ENCODE assay signal across 8 cellular contexts in the genomic region with DNA sequence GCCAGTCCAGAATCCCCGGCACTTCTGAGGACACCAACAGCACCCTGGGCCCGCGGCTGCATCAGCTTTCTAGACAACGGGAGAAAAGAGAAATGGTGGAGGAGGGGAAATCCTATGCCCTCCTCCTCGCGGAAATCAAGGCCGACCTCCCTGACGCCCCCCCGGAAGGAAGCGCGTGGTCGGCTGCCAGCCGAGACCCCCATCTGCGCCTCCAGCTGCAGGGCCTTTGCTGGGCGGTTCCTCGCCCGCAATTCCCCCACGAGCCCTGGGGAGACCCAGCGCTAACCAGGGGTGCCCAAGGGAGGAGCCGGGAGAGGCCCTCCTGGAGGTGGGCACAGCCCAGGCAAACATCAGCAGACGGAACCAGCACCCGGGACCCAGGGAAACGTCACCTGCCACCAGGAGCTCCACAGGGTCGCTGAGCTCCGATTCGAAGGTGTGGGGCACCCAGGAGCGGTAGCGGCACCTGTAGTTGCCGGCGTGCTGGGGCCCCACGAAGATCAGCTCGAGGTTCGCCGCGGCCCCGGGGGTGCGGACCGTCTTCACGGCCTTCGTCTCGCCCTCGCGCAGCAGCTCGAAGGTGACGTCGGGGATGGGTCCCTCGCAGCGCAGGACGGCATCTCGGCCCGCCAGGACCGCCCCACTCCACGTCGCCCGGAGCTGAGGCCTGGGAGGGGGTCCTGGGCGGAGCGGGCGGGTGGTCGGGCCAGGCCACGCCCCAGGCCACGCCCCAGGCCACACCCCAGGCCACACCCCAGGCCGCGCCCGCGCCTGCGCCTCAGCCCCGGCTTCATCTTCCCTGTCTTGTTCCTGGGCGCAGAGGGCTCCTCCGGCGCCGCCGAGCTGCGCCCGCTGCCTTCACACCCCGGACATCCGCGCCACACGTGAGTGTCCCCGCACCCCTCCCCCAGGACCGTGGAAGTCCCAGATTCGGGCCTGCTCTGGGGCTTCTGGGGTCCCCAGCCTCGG. TPM values are rescaled to one million over a fixed set of nuclear protein-coding genes. Genes with fewer than 3 reads are reported as not detected.
DNase-seq lines count a peak whose midpoint lies in the region; ATAC-seq and TF ChIP-seq lines count a peak whose summit lies in the region.

No MANE protein-coding gene starts in this region.

- H3K36me3 Mint-ChIP-seq in activated CD4-positive, alpha-beta T cell treated with anti-CD3 and anti-CD28 coated beads, Interleukin-2, amount 10 ng/mL, durations not matched to agents 7 days and 5 days (ENCODE audit: low read depth): peaks cover 16% of the 10 kb centered on the region

- no peaks in the 10 kb centered on the region for H3K9me3 Mint-ChIP-seq in activated CD4-positive, alpha-beta T cell treated with anti-CD3 and anti-CD28 coated beads, Interleukin-2, amount 10 ng/mL, durations not matched to agents 7 days and 5 days

- no peak for TF ChIP-seq CTCF in lower lobe of right lung (IDR thresholded peaks at IDR 0.05)

- peak overlapping the region; percentile 89 for H3K27ac Mint-ChIP-seq in activated CD4-positive, alpha-beta T cell treated with anti-CD3 and anti-CD28 coated beads, Interleukin-2, amount 10 ng/mL, durations not matched to agents 7 days and 5 days

- intact Hi-C loops in lower lobe of right lung (cut with DNase I): no loop called here

- CTCF ChIA-PET in activated CD4-positive, alpha-beta T cell treated with anti-CD3 and anti-CD28 coated beads, Interleukin-2, amount 10 ng/mL, durations not matched to agents 7 days and 5 days (lab: Charles Lee): interaction anchor here (0.7 to 2.2 kb wide), 6 partner anchors 16 to 188 kb away, joined by 3 to 7 read pairs (median 3); a partner anchor contains a TSS

- peak; percentile 81 for ATAC-seq in GM18517 (IDR thresholded peaks at IDR 0.05; ENCODE audit: unreplicated experiment)
- peak; percentile 84 for ATAC-seq in HG03025 (IDR thresholded peaks at IDR 0.05; ENCODE audit: low FRiP score, unreplicated experiment)
- ATAC-seq in lower lobe of right lung: peak; percentile 96 to 97

- peaks cover 32% of the 10 kb centered on the region for H3K27me3 ChIP-seq in lower lobe of right lung (ENCODE audit: low read depth)

- H3K4me3 ChIP-seq in lower lobe of right lung: peak overlapping the region; percentile 73

- peaks cover 13% of the 10 kb centered on the region for H3K4me1 ChIP-seq in lower lobe of right lung

- H3K4me1 Mint-ChIP-seq in activated CD4-positive, alpha-beta T cell treated with anti-CD3 and anti-CD28 coated beads, Interleukin-2, amount 10 ng/mL, durations not matched to agents 7 days and 5 days: peaks cover 29% of the 10 kb centered on the region

- H3K27ac ChIP-seq in lower lobe of right lung: peak overlapping the region; percentile 82

- DNase-seq in A172 (ENCODE audit: low spot score) (peak; percentile 71), NCI-H2227 treated with DMSO at 0.1 percent for 48 hours (lab: John Stamatoyannopoulos, UW) (peak; percentile 93), dermis blood vessel endothelial cell (peak; percentile 13), lower lobe of right lung (peak; percentile 72)
- peak; percentile 80 for DNase-seq in activated CD4-positive, alpha-beta T cell treated with anti-CD3 and anti-CD28 coated beads, Interleukin-2, amount 10 ng/mL, durations not matched to agents 7 days and 5 days
- peak; percentile 22 to 61 (median 43) for DNase-seq in stimulated activated CD4-positive, alpha-beta T cell treated with anti-CD3 and anti-CD28 coated beads, TNF-alpha, amount 100 ng/mL, for 24 hours (ENCODE audit: low read depth in 3 of 3)

- H3K9me3 ChIP-seq in lower lobe of right lung: no peaks in the 10 kb centered on the region

- peaks cover 4% of the 10 kb centered on the region for H3K27me3 Mint-ChIP-seq in activated CD4-positive, alpha-beta T cell treated with anti-CD3 and anti-CD28 coated beads, Interleukin-2, amount 10 ng/mL, durations not matched to agents 7 days and 5 days

- H3K4me3 Mint-ChIP-seq in activated CD4-positive, alpha-beta T cell treated with anti-CD3 and anti-CD28 coated beads, Interleukin-2, amount 10 ng/mL, durations not matched to agents 7 days and 5 days: peak overlapping the region; percentile 91

- POLR2A ChIA-PET in activated CD4-positive, alpha-beta T cell treated with anti-CD3 and anti-CD28 coated beads, Interleukin-2, amount 10 ng/mL, durations not matched to agents 7 days and 5 days (lab: Charles Lee): interaction anchor here (0.7 kb wide), 1 partner anchor 9 kb away, joined by 3 read pairs; no protein-coding TSS in a partner anchor

- H3K36me3 ChIP-seq in lower lobe of right lung: peaks cover 5% of the 10 kb centered on the region

RNA-seq across cellular contexts. Expression of a gene that starts 6.0 kb away (rescaled TPM):
- total RNA-seq in A172 (2014; rRNA removed; shearing (Covaris generic)): 10.7 and 47.6 TPM in 2 replicates
- 1 to 10 TPM; 2.0 to 4.5 TPM for total RNA-seq in activated CD4-positive, alpha-beta T cell treated with anti-CD3 and anti-CD28 coated beads, Interleukin-2, amount 10 ng/mL, durations not matched to agents 7 days and 5 days
- 0.37 and 12.4 TPM in 2 replicates for total RNA-seq in dermis blood vessel endothelial cell
- total RNA-seq in lower lobe of right lung: 14.0 TPM

RNA-seq across cellular contexts. Expression of a gene that starts 15.3 kb away (rescaled TPM):
- total RNA-seq in A172 (2014; rRNA removed; shearing (Covaris generic)): 1.7 and 2.4 TPM in 2 replicates
- total RNA-seq in activated CD4-positive, alpha-beta T cell treated with anti-CD3 and anti-CD28 coated beads, Interleukin-2, amount 10 ng/mL, durations not matched to agents 7 days and 5 days: 1 to 10 TPM in 1 of 2 experiments, under 1 TPM in 1; 0.98 to 1.4 TPM
- total RNA-seq in dermis blood vessel endothelial cell (1.3 and 2.9 TPM in 2 replicates), lower lobe of right lung (2.5 TPM)

RNA-seq across cellular contexts. Expression of a gene that starts 20.5 kb away (rescaled TPM):
- 4.0 and 4.1 TPM in 2 replicates for total RNA-seq in A172 (2014; rRNA removed; shearing (Covaris generic))
- 1 to 10 TPM; 4.3 to 5.0 TPM for total RNA-seq in activated CD4-positive, alpha-beta T cell treated with anti-CD3 and anti-CD28 coated beads, Interleukin-2, amount 10 ng/mL, durations not matched to agents 7 days and 5 days
- total RNA-seq in dermis blood vessel endothelial cell (3.4 and 3.7 TPM in 2 replicates), lower lobe of right lung (3.6 TPM)

RNA-seq across cellular contexts. Expression of a gene that starts 33.6 kb away (rescaled TPM):
- 3.7 and 5.7 TPM in 2 replicates for total RNA-seq in A172 (2014; rRNA removed; shearing (Covaris generic))
- total RNA-seq in activated CD4-positive, alpha-beta T cell treated with anti-CD3 and anti-CD28 coated beads, Interleukin-2, amount 10 ng/mL, durations not matched to agents 7 days and 5 days: 1 to 10 TPM; 1.5 to 2.3 TPM
- total RNA-seq in dermis blood vessel endothelial cell (3.5 and 4.1 TPM in 2 replicates), lower lobe of right lung (1.2 TPM)

RNA-seq across cellular contexts. Expression of a gene that starts 39.8 kb away (rescaled TPM):
- total RNA-seq in A172 (2014; rRNA removed; shearing (Covaris generic)): 2,652 and 2,662 TPM in 2 replicates
- 1,000 to 10,000 TPM in 1 of 2 experiments, 100 to 1,000 TPM in 1; 918 to 1,077 TPM for total RNA-seq in activated CD4-positive, alpha-beta T cell treated with anti-CD3 and anti-CD28 coated beads, Interleukin-2, amount 10 ng/mL, durations not matched to agents 7 days and 5 days
- total RNA-seq in dermis blood vessel endothelial cell (1,348 and 2,550 TPM in 2 replicates), lower lobe of right lung (770 TPM)

Comparison
In these comparisons a context has a peak if more than half of its experiments do, and no peak if none do; other contexts are left out.
1. Peak in every context shown above with its lines: DNase-seq, ATAC-seq, H3K4me3 ChIP-seq and H3K27ac ChIP-seq.
2. DNase-seq: peak in every context shown above with its lines; median percentile 93 in NCI-H2227 treated with DMSO at 0.1 percent for 48 hours; 80 in activated CD4-positive, alpha-beta T cell treated with anti-CD3 and anti-CD28 coated beads, Interleukin-2, amount 10 ng/mL, durations not matched to agents 7 days and 5 days; 72 in lower lobe of right lung; 71 in A172; 43 in stimulated activated CD4-positive, alpha-beta T cell treated with anti-CD3 and anti-CD28 coated beads, TNF-alpha, amount 100 ng/mL, for 24 hours; 13 in dermis blood vessel endothelial cell.